Comparison of ENCODE assay signal across 8 cellular contexts in genomic region chr9:127904888-127905728, GRCh38. TPM values are rescaled to one million over a fixed set of nuclear protein-coding genes. Genes with fewer than 3 reads are reported as not detected.
DNase-seq lines count a peak whose midpoint lies in the region; ATAC-seq and TF ChIP-seq lines count a peak whose summit lies in the region.

No MANE protein-coding gene starts in this region.

- H3K27me3 ChIP-seq in prostate gland (replicated peaks; ENCODE audit: insufficient read depth) = no peaks in the 10 kb centered on the region
- H3K27me3 ChIP-seq in SJCRH30 = no peaks in the 10 kb centered on the region

- TF ChIP-seq CTCF in prostate gland (IDR thresholded peaks at IDR 0.05) = no peak

- DNase-seq in activated CD4-positive, CD25-positive, alpha-beta regulatory T cell treated with anti-CD3 and anti-CD28 coated beads, Interleukin-2, amount 50 U/mL, for 16 hours (ENCODE audit: low read depth, low spot score) = peak; percentile 18
- DNase-seq in effector CD8-positive, alpha-beta T cell (lab: John Stamatoyannopoulos, UW) = peak; percentile 28
- DNase-seq in prostate gland (ENCODE audit: low spot score) (no peak), NCI-H345 (lab: John Stamatoyannopoulos, UW) (no peak), SJCRH30 (no peak)

- peak overlapping the region; percentile 75 to 77 for H3K27ac ChIP-seq in prostate gland
- H3K27ac ChIP-seq in SJCRH30 = no peak overlapping the region

- no peak overlapping the region for H3K4me3 ChIP-seq in prostate gland
- H3K4me3 ChIP-seq in SJCRH30 = no peak overlapping the region

- H3K9me3 ChIP-seq in prostate gland (no peaks in the 10 kb centered on the region), SJCRH30 (replicated peaks) (no peaks in the 10 kb centered on the region)

- TF ChIP-seq POLR2A in GM15510 (IDR thresholded peaks at IDR 0.05; ENCODE audit: borderline replicate concordance, extremely low read depth, insufficient read length) = peak; percentile 29
- no peak for TF ChIP-seq POLR2A in prostate gland (IDR thresholded peaks at IDR 0.05)

- WGBS in prostate gland = 48% methylated on average over 7 of the region's 7 CpGs

- no peaks in the 10 kb centered on the region for H3K36me3 ChIP-seq in prostate gland
- H3K36me3 ChIP-seq in SJCRH30 = no peaks in the 10 kb centered on the region

- H3K4me1 ChIP-seq in prostate gland (replicated peaks) (peaks cover 11% of the 10 kb centered on the region), SJCRH30 (peaks cover 24% of the 10 kb centered on the region)

- intact Hi-C loops in prostate gland (cut with DNase I) = no loop called here

- ATAC-seq in GM18502 (IDR thresholded peaks at IDR 0.05; ENCODE audit: poor library complexity, unreplicated experiment) (no peak), GM18861 (IDR thresholded peaks at IDR 0.05; ENCODE audit: unreplicated experiment) (no peak)

RNA-seq across cellular contexts. Expression of gene ST6GALNAC6, which starts 5.7 kb away (rescaled TPM):
- total RNA-seq in prostate gland = 10 to 100 TPM; 46.4 to 95.1 TPM
- 59.9 and 61.5 TPM in 2 replicates for total RNA-seq in SJCRH30 (2014; rRNA removed; shearing (Covaris generic))

RNA-seq across cellular contexts. Expression of gene ST6GALNAC4, which starts 11.7 kb away (rescaled TPM):
- total RNA-seq in prostate gland = 10 to 100 TPM; 21.8 to 47.0 TPM
- total RNA-seq in SJCRH30 (2014; rRNA removed; shearing (Covaris generic)) = 19.6 and 24.3 TPM in 2 replicates

RNA-seq across cellular contexts. Expression of gene PIP5KL1, which starts 25.5 kb away (rescaled TPM):
- total RNA-seq in prostate gland = 10 to 100 TPM in 1 of 2 donors, 1 to 10 TPM in 1; 3.1 to 16.5 TPM
- 0.20 and 0.51 TPM in 2 replicates for total RNA-seq in SJCRH30 (2014; rRNA removed; shearing (Covaris generic))

RNA-seq across cellular contexts. Expression of gene AK1, which starts 27.6 kb away (rescaled TPM):
- total RNA-seq in prostate gland = 100 to 1,000 TPM in 1 of 2 donors, 10 to 100 TPM in 1; 22.2 to 123 TPM
- 31.4 and 36.4 TPM in 2 replicates for total RNA-seq in SJCRH30 (2014; rRNA removed; shearing (Covaris generic))

RNA-seq across cellular contexts. Expression of gene DPM2, which starts 32.5 kb away (rescaled TPM):
- 10 to 100 TPM; 28.1 to 28.2 TPM for total RNA-seq in prostate gland
- 44.7 and 46.4 TPM in 2 replicates for total RNA-seq in SJCRH30 (2014; rRNA removed; shearing (Covaris generic))

Comparison
In these comparisons a context has a peak if more than half of its experiments do, and no peak if none do; other contexts are left out.
1. DNase-seq: peak in activated CD4-positive, CD25-positive, alpha-beta regulatory T cell treated with anti-CD3 and anti-CD28 coated beads, Interleukin-2, amount 50 U/mL, for 16 hours (single experiment) and effector CD8-positive, alpha-beta T cell (single experiment); none in prostate gland (single experiment), NCI-H345 (single experiment) and SJCRH30 (0 of 2).